ENCODE assay signal across 8 cellular contexts in the genomic region with DNA sequence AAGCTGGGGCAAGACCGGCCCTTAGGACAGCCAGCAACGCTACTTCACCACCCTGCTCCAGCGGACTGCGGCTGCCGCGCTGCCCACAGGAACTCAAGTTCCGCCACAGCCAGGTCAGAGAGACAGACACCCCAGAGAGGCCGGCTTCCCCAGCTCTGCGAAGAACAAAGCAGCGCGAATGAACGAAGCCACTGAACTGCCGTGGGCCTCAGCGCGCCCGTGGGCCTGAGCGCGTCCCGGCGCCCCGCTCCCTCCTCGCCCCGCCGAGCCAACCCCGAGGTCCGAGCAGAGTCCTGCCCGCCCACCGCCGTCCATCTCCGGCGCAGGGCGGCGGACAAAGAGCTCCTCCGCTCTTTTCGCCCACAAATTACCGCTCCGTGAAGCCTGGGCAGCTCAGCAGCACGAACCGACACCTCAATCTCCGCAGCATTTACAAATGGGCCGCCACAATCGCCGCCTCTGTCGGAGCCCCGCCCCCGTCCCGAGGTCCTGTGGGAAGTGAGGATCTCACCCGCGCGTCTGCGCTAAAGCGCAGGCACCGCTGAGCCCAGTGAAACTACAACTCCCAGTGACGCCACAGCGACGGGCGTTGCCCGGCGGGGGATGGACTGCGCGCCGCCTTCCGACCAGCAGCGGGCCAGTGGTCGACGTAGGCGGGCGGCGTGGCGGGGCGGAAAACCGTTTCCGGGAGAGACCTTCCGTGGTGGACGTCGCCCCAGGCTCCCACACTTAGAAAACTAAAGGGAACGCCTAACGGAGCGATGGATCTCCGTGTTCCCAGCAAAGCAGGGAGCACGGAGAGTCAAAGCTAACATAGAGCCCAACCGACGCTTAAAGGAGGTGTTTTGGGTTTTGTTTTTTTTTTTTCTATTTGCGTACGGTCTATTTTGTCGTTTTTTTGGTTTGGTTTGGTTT.
A peak's percentile ranks its signal among the peaks of the same experiment; 100 is the strongest.
DNase-seq lines count a peak whose midpoint lies in the region; ATAC-seq, FAIRE-seq and TF ChIP-seq lines count a peak whose summit lies in the region.

No MANE protein-coding gene starts in this region.

- peak overlapping the region; percentile 88 for H3K4me3 ChIP-seq in NT2/D1 (ENCODE audit: insufficient read length, low read depth)
- H3K4me3 ChIP-seq in endodermal cell (ENCODE audit: low read length) = peak overlapping the region; percentile 98

- peak; percentile 23 for TF ChIP-seq CTCF in endodermal cell (conservative IDR thresholded peaks at IDR 0.05)

- H3K4me1 ChIP-seq in NT2/D1 (ENCODE audit: insufficient read depth, insufficient read length) (no peaks in the 10 kb centered on the region), endodermal cell (ENCODE audit: control insufficient read depth, insufficient read depth, low read length) (peaks cover 8% of the 10 kb centered on the region)

- H3K9me3 ChIP-seq in NT2/D1 (ENCODE audit: insufficient read depth, low read length) = no peaks in the 10 kb centered on the region; the same call in 1 of the 2 replicates
- H3K9me3 ChIP-seq in endodermal cell (ENCODE audit: control insufficient read depth, low read length) = no peaks in the 10 kb centered on the region

- WGBS in endodermal cell (ENCODE audit: insufficient coverage in 1 of 2, insufficient read length in 1 of 2), 2 experiments = 0% methylated on average over 30 to 86 of the region's 86 CpGs

- peak; percentile 51 for FAIRE-seq in HTR-8/SVneo (lab: Jason Lieb, UNC)

- H3K27ac Mint-ChIP-seq in endodermal cell = peak overlapping the region; percentile 99

- no peaks in the 10 kb centered on the region for H3K27me3 Mint-ChIP-seq in endodermal cell (ENCODE audit: insufficient read depth)

- H3K9me3 Mint-ChIP-seq in endodermal cell = peaks cover 9% of the 10 kb centered on the region

- DNase-seq in Caki2 (ENCODE audit: low read depth) (peak; percentile 95), HTR-8/SVneo (ENCODE audit: insufficient read length, low spot score) (peak; percentile 78), NT2/D1 (ENCODE audit: low read depth, low spot score) (peak; percentile 89), endodermal cell (peak; percentile 99), mesenteric fat pad (ENCODE audit: low spot score) (peak; percentile 100)
- DNase-seq in activated CD8-positive, alpha-beta memory T cell treated with anti-CD3 and anti-CD28 coated beads, Interleukin-2, amount 50 U/mL, for 24 hours (ENCODE audit: extremely low read depth) = peak; percentile 91
- peak; percentile 87 for DNase-seq in stimulated activated CD8-positive, alpha-beta memory T cell treated with anti-CD3 and anti-CD28 coated beads, Interleukin-15, amount 100 ng/mL, for 1 hour (ENCODE audit: low read depth)

- H3K4me1 Mint-ChIP-seq in endodermal cell = peaks cover 19% of the 10 kb centered on the region

- peak; percentile 90 for ATAC-seq in GM21381 (IDR thresholded peaks at IDR 0.05; ENCODE audit: unreplicated experiment)

- peak overlapping the region; percentile 95 for H3K4me3 Mint-ChIP-seq in endodermal cell

- in situ Hi-C loops in Caki2 (cut with HindIII; ENCODE audit: low pct_unique_long_range_greater_than_20kb, low sequenced_read_pairs) = no loop called here

- peak overlapping the region; percentile 88 for H3K27ac ChIP-seq in endodermal cell (ENCODE audit: low read depth, low read length)

- H3K27me3 ChIP-seq in NT2/D1 (ENCODE audit: insufficient read depth, insufficient read length) = no peaks in the 10 kb centered on the region
- H3K27me3 ChIP-seq in endodermal cell (ENCODE audit: control insufficient read depth, insufficient read depth, low read length, poor library complexity, severe bottlenecking) = no peaks in the 10 kb centered on the region

- no peaks in the 10 kb centered on the region for H3K36me3 Mint-ChIP-seq in endodermal cell (ENCODE audit: low read depth)

- H3K36me3 ChIP-seq in NT2/D1 (ENCODE audit: insufficient read depth, insufficient read length, low read length) (no peaks in the 10 kb centered on the region), endodermal cell (ENCODE audit: control insufficient read depth, insufficient read depth, low read length) (peaks cover 4% of the 10 kb centered on the region)

- H3K9ac ChIP-seq in NT2/D1 (ENCODE audit: insufficient read length, low read depth) = peak overlapping the region; percentile 93
- H3K9ac ChIP-seq in endodermal cell (ENCODE audit: extremely low read depth, low read length, poor library complexity, severe bottlenecking) = peak overlapping the region; percentile 91

Comparison
In these comparisons a context has a peak if more than half of its experiments do, and no peak if none do; other contexts are left out.
1. Peak in every context shown above with its lines: DNase-seq, ATAC-seq, H3K4me3 ChIP-seq and H3K27ac ChIP-seq.